In genomic region chr4:13640149-13640671, GRCh38 we compare ENCODE assay signal across 11 cellular contexts. TPM values are rescaled to one million over a fixed set of nuclear protein-coding genes. Genes with fewer than 3 reads are reported as not detected.
A peak's percentile ranks its signal among the peaks of the same experiment; 100 is the strongest.
DNase-seq lines count a peak whose midpoint lies in the region; ATAC-seq and TF ChIP-seq lines count a peak whose summit lies in the region.
"Had no signal": no experiment of that assay in that cellular context is flagged by ENCODE, and none has a peak within 500 bp of the region (broad histone marks: within the 10 kb centered on the region; RNA-seq: fewer than 3 reads in every experiment).

No MANE protein-coding gene starts in this region.

- peak; percentile 38 for DNase-seq in DMS53 (lab: John Stamatoyannopoulos, UW)
- no peak for DNase-seq in DMS53 treated with DMSO at 0.1 percent for 48 hours (lab: John Stamatoyannopoulos, UW; ENCODE audit: unreplicated experiment)
- peak; percentile 12 for DNase-seq in SHP77 treated with DMSO at 0.1 percent for 48 hours (lab: John Stamatoyannopoulos, UW)
- DNase-seq in fibroblast of villous mesenchyme (ENCODE audit: low read depth) = peak; percentile 84
- DNase-seq in stromal cell of bone marrow (ENCODE audit: low read depth) = peak; percentile 67
- DNase-seq in NCI-H1694 treated with DMSO at 0.1 percent for 48 hours (lab: John Stamatoyannopoulos, UW) = no peak
- no peak for DNase-seq in activated T-cell treated with anti-CD3 and anti-CD28 coated beads, Interleukin-2, amount 50 U/mL, for 72 hours
- no peak for DNase-seq in GM20000 (ENCODE audit: low spot score)
- DNase-seq: 8988T; effector CD8-positive, alpha-beta T cell; NCI-H345 had no signal

- peaks cover 24% of the 10 kb centered on the region for H3K27me3 Mint-ChIP-seq in activated T-cell treated with anti-CD3 and anti-CD28 coated beads, Interleukin-2, amount 50 U/mL, for 72 hours (ENCODE audit: low read depth)

- no peak for ATAC-seq in activated T-cell treated with anti-CD3 and anti-CD28 coated beads, Interleukin-2, amount 50 U/mL, for 72 hours (replicated peaks in 1 of 2)

- H3K27ac Mint-ChIP-seq in activated T-cell treated with anti-CD3 and anti-CD28 coated beads, Interleukin-2, amount 50 U/mL, for 72 hours = no peak overlapping the region

- H3K4me3 ChIP-seq in fibroblast of villous mesenchyme (ENCODE audit: low read depth, low read length) = peak overlapping the region; percentile 4

- no peak overlapping the region for H3K4me3 Mint-ChIP-seq in activated T-cell treated with anti-CD3 and anti-CD28 coated beads, Interleukin-2, amount 50 U/mL, for 72 hours

- H3K9me3 Mint-ChIP-seq in activated T-cell treated with anti-CD3 and anti-CD28 coated beads, Interleukin-2, amount 50 U/mL, for 72 hours = no peaks in the 10 kb centered on the region

- H3K36me3 Mint-ChIP-seq in activated T-cell treated with anti-CD3 and anti-CD28 coated beads, Interleukin-2, amount 50 U/mL, for 72 hours (ENCODE audit: insufficient read depth in 2 of 2) = no peaks in the 10 kb centered on the region

- TF ChIP-seq CTCF in fibroblast of villous mesenchyme (IDR thresholded peaks at IDR 0.05; ENCODE audit: insufficient read depth, low read depth, low read length) = no peak
- no peak for TF ChIP-seq CTCF in GM20000 (IDR thresholded peaks at IDR 0.05; ENCODE audit: extremely low read depth, missing control alignments)

- no peaks in the 10 kb centered on the region for H3K4me1 Mint-ChIP-seq in activated T-cell treated with anti-CD3 and anti-CD28 coated beads, Interleukin-2, amount 50 U/mL, for 72 hours (ENCODE audit: low read depth)

RNA-seq across cellular contexts. Expression of gene BOD1L1, which starts 12.7 kb away (rescaled TPM):
- 21.9 and 23.7 TPM in 2 replicates for total RNA-seq in fibroblast of villous mesenchyme
- 10 to 100 TPM; 42.8 to 45.1 TPM for total RNA-seq in activated T-cell treated with anti-CD3 and anti-CD28 coated beads, Interleukin-2, amount 50 U/mL, for 72 hours

Comparison
In these comparisons a context has a peak if more than half of its experiments do, and no peak if none do; other contexts are left out.
1. DNase-seq: peak in DMS53 (single experiment), SHP77 treated with DMSO at 0.1 percent for 48 hours (single experiment), fibroblast of villous mesenchyme (single experiment) and stromal cell of bone marrow (single experiment); none in DMS53 treated with DMSO at 0.1 percent for 48 hours (single experiment), NCI-H1694 treated with DMSO at 0.1 percent for 48 hours (single experiment), activated T-cell treated with anti-CD3 and anti-CD28 coated beads, Interleukin-2, amount 50 U/mL, for 72 hours (0 of 2) and GM20000 (single experiment).